Comparison of ENCODE assay signal across 1 cellular context in the genomic region with DNA sequence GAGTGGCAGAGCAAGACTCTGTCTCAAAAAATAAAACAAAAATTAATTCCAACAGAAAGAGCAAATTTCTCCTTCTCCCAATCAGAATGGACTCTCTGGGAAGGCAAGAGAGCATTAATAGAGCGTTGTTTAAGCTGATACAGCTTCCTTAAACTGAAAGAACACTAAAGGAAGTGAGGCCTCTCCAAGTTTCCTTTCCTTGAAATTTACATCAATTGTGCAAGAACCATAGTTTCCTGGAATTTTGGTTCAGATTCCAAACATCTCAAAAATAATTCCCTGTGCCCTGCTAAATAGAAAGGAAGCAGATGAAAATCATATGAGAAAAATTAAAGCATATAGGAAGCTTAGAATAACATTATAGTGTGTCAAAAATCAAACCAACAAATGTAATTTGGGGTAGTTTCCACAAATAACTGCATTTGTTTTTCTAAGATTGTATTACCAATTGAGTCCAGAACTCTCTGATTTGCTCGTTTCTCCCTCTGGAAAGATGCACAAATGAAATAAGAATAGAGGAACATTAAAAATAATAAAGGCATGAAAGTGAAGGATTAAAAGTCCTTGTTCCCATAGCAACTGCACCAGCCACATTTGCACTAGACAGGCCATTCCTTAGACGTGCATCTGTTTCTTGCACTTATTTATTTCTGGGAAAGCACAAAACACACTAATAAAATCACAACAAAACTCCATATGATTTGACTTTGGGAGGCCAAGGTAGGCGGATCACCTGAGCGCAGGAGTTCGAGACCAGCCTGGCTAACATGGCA.
TF ChIP-seq lines count a peak whose summit lies in the region.

No MANE protein-coding gene starts in this region.

TF ChIP-seq in endothelial cell of umbilical vein, 7 proteins besides CTCF, POLR2A, EP300 and RAD21 (continued from another document):
- no peak for TF ChIP-seq POLR2AphosphoS5 (IDR thresholded peaks at IDR 0.05; ENCODE audit: insufficient read depth, low read depth, low read length)
- TF ChIP-seq GATA2 (IDR thresholded peaks at IDR 0.05; ENCODE audit: insufficient read depth, insufficient read length, low read depth, low read length): no peak
- TF ChIP-seq, protein P1, sequence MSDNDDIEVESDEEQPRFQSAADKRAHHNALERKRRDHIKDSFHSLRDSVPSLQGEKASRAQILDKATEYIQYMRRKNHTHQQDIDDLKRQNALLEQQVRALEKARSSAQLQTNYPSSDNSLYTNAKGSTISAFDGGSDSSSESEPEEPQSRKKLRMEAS (IDR thresholded peaks at IDR 0.05; ENCODE audit: insufficient read depth, insufficient read length): no peak
